Comparison of ENCODE assay signal across 27 cellular contexts in genomic region chr1:15621975-15622374, GRCh38. TPM values are rescaled to one million over a fixed set of nuclear protein-coding genes. Genes with fewer than 3 reads are reported as not detected.
DNase-seq lines count a peak whose midpoint lies in the region; ATAC-seq and TF ChIP-seq lines count a peak whose summit lies in the region.
"Had no signal": no experiment of that assay in that cellular context is flagged by ENCODE, and none has a peak within 500 bp of the region (broad histone marks: within the 10 kb centered on the region; RNA-seq: fewer than 3 reads in every experiment).

No MANE protein-coding gene starts in this region.

- BruUV-seq in Calu3 (replicated peaks; lab: Mats Ljungman, UMichigan): no TSS peak

- no peak overlapping the region for H3K27ac Mint-ChIP-seq in activated naive CD4-positive, alpha-beta T cell treated with anti-CD3 and anti-CD28 coated beads, Interleukin-2, amount 50 U/mL, for 24 hours
- H3K27ac Mint-ChIP-seq in Calu3 (ENCODE audit: unreplicated experiment): no peak overlapping the region
- H3K27ac Mint-ChIP-seq: activated CD4-positive, alpha-beta T cell treated with anti-CD3 and anti-CD28 coated beads, Interleukin-2, amount 10 ng/mL, durations not matched to agents 7 days and 5 days; activated T-helper 17 cell treated with anti-CD3 and anti-CD28 coated beads, Interleukin-2, amount 50 U/mL, for 72 hours; T-helper 2 cell treated with Interferon-gamma antibody and Interleukin-4, amounts not matched to agents 5 μg/mL and 100 μg/mL, for 36 hours had no signal

- intact Hi-C loops in upper lobe of right lung (cut with DNase I) (no loop called here), Calu3 (cut with micrococcal nuclease; ENCODE audit: unreplicated experiment) (no loop called here)

- no peak for DNase-seq in activated naive CD4-positive, alpha-beta T cell treated with anti-CD3 and anti-CD28 coated beads, Interleukin-2, amount 50 U/mL, for 16 hours
- DNase-seq in amniotic epithelial cell (ENCODE audit: low read depth) (peak; percentile 51), iris pigment epithelial cell (ENCODE audit: low read depth) (peak; percentile 65), upper lobe of right lung (no peak), NCI-H2196 treated with DMSO at 0.1 percent for 48 hours (lab: John Stamatoyannopoulos, UW; ENCODE audit: unreplicated experiment) (no peak), GM13976 (ENCODE audit: low spot score) (no peak), Calu3 (no peak)
- DNase-seq: activated CD4-positive, alpha-beta T cell treated with anti-CD3 and anti-CD28 coated beads, Interleukin-2, amount 10 ng/mL, durations not matched to agents 7 days and 5 days; effector CD4-positive, alpha-beta T cell; hypothalamus; left ventricle myocardium superior; NCI-H1092; NCI-H187; NCI-H526; nephron progenitor cell; ovary; sigmoid colon; SK-N-SH; stimulated activated CD8-positive, alpha-beta memory T cell treated with anti-CD3 and anti-CD28 coated beads, Interleukin-4, amount 100 ng/mL, for 48 hours; transverse colon had no signal

- no peaks in the 10 kb centered on the region for H3K27me3 Mint-ChIP-seq in activated naive CD4-positive, alpha-beta T cell treated with anti-CD3 and anti-CD28 coated beads, Interleukin-2, amount 50 U/mL, for 24 hours
- H3K27me3 Mint-ChIP-seq in Calu3 (ENCODE audit: unreplicated experiment): no peaks in the 10 kb centered on the region
- H3K27me3 Mint-ChIP-seq: activated CD4-positive, alpha-beta T cell treated with anti-CD3 and anti-CD28 coated beads, Interleukin-2, amount 10 ng/mL, durations not matched to agents 7 days and 5 days; activated T-helper 17 cell treated with anti-CD3 and anti-CD28 coated beads, Interleukin-2, amount 50 U/mL, for 72 hours had no signal

- CTCF ChIA-PET in Calu3 (lab: Charles Lee): interaction anchor here (0.6 kb wide), 1 partner anchor 112 kb away, joined by 4 read pairs; no protein-coding TSS in a partner anchor

- in situ Hi-C loops in GM13976 (cut with MboI; ENCODE audit: low sequenced_read_pairs, unreplicated experiment): no loop called here

- H3K27me3 ChIP-seq in upper lobe of right lung: no peaks in the 10 kb centered on the region
- H3K27me3 ChIP-seq: BLaER1, ovary, sigmoid colon, transverse colon had no signal

- H3K36me3 Mint-ChIP-seq in activated naive CD4-positive, alpha-beta T cell treated with anti-CD3 and anti-CD28 coated beads, Interleukin-2, amount 50 U/mL, for 24 hours: peaks cover 15% of the 10 kb centered on the region
- peaks cover 31% of the 10 kb centered on the region for H3K36me3 Mint-ChIP-seq in Calu3 (ENCODE audit: insufficient read depth, unreplicated experiment)

- peaks cover 64% of the 10 kb centered on the region for H3K4me1 Mint-ChIP-seq in activated naive CD4-positive, alpha-beta T cell treated with anti-CD3 and anti-CD28 coated beads, Interleukin-2, amount 50 U/mL, for 24 hours
- peaks cover 22% of the 10 kb centered on the region for H3K4me1 Mint-ChIP-seq in Calu3 (ENCODE audit: low read depth, unreplicated experiment)

- peak overlapping the region; percentile 37 for H3K27ac ChIP-seq in upper lobe of right lung
- H3K27ac ChIP-seq: BLaER1, epithelial cell of prostate, ovary, sigmoid colon, transverse colon, VCaP had no signal

- ATAC-seq in upper lobe of right lung: no peak
- ATAC-seq: activated T-helper 17 cell treated with anti-CD3 and anti-CD28 coated beads, Interleukin-2, amount 50 U/mL, for 72 hours; left ventricle myocardium superior had no signal

- peak overlapping the region; percentile 15 for H3K4me3 Mint-ChIP-seq in activated naive CD4-positive, alpha-beta T cell treated with anti-CD3 and anti-CD28 coated beads, Interleukin-2, amount 50 U/mL, for 24 hours
- H3K4me3 Mint-ChIP-seq in Calu3 (ENCODE audit: low read depth, unreplicated experiment): no peak overlapping the region
- H3K4me3 Mint-ChIP-seq: activated CD4-positive, alpha-beta T cell treated with anti-CD3 and anti-CD28 coated beads, Interleukin-2, amount 10 ng/mL, durations not matched to agents 7 days and 5 days; activated T-helper 17 cell treated with anti-CD3 and anti-CD28 coated beads, Interleukin-2, amount 50 U/mL, for 72 hours; nephron progenitor cell; T-helper 2 cell treated with Interferon-gamma antibody and Interleukin-4, amounts not matched to agents 5 μg/mL and 100 μg/mL, for 36 hours had no signal

- H3K36me3 ChIP-seq in upper lobe of right lung: peaks cover 5% of the 10 kb centered on the region
- H3K36me3 ChIP-seq: ovary had no signal

- no peak for TF ChIP-seq CTCF in upper lobe of right lung (IDR thresholded peaks at IDR 0.05)
- TF ChIP-seq CTCF in GM13976 (IDR thresholded peaks at IDR 0.05; ENCODE audit: borderline replicate concordance, control extremely low read depth, extremely low read depth, insufficient read depth, missing control alignments): no peak
- no peak for TF ChIP-seq CTCF in Calu3 (IDR thresholded peaks at IDR 0.05; ENCODE audit: unreplicated experiment)

- H3K9me3 ChIP-seq in upper lobe of right lung: no peaks in the 10 kb centered on the region
- H3K9me3 ChIP-seq: BLaER1, ovary, sigmoid colon, SK-N-SH, transverse colon had no signal

- peaks cover 80% of the 10 kb centered on the region for H3K4me1 ChIP-seq in upper lobe of right lung

- H3K9me3 Mint-ChIP-seq in activated naive CD4-positive, alpha-beta T cell treated with anti-CD3 and anti-CD28 coated beads, Interleukin-2, amount 50 U/mL, for 24 hours: no peaks in the 10 kb centered on the region
- no peaks in the 10 kb centered on the region for H3K9me3 Mint-ChIP-seq in Calu3 (ENCODE audit: low read depth, unreplicated experiment)
- H3K9me3 Mint-ChIP-seq: activated CD4-positive, alpha-beta T cell treated with anti-CD3 and anti-CD28 coated beads, Interleukin-2, amount 10 ng/mL, durations not matched to agents 7 days and 5 days; activated T-helper 17 cell treated with anti-CD3 and anti-CD28 coated beads, Interleukin-2, amount 50 U/mL, for 72 hours; brain; nephron progenitor cell; T-helper 2 cell treated with Interferon-gamma antibody and Interleukin-4, amounts not matched to agents 5 μg/mL and 100 μg/mL, for 36 hours had no signal

- no peak overlapping the region for H3K4me3 ChIP-seq in upper lobe of right lung
- H3K4me3 ChIP-seq: BLaER1, ovary, sigmoid colon, transverse colon had no signal

RNA-seq across cellular contexts. Expression of gene DDI2, which starts 4.7 kb away (rescaled TPM):
- total RNA-seq in upper lobe of right lung (40.9 TPM), Calu3 (2022) (27.0 and 30.1 TPM in 2 replicates)

RNA-seq across cellular contexts. Expression of gene AGMAT, which starts 37.1 kb away (rescaled TPM):
- total RNA-seq in upper lobe of right lung: not detected
- total RNA-seq in Calu3 (2022): 2.5 and 5.2 TPM in 2 replicates
- total RNA-seq: left ventricle myocardium superior had no signal

Comparison
In these comparisons a context has a peak if more than half of its experiments do, and no peak if none do; other contexts are left out.
1. DNase-seq: peak in amniotic epithelial cell (single experiment) and iris pigment epithelial cell (single experiment); none in activated naive CD4-positive, alpha-beta T cell treated with anti-CD3 and anti-CD28 coated beads, Interleukin-2, amount 50 U/mL, for 16 hours (single experiment), upper lobe of right lung (single experiment), NCI-H2196 treated with DMSO at 0.1 percent for 48 hours (single experiment), GM13976 (single experiment) and Calu3 (single experiment).